ENCODE assay signal across 8 cellular contexts in the genomic region with DNA sequence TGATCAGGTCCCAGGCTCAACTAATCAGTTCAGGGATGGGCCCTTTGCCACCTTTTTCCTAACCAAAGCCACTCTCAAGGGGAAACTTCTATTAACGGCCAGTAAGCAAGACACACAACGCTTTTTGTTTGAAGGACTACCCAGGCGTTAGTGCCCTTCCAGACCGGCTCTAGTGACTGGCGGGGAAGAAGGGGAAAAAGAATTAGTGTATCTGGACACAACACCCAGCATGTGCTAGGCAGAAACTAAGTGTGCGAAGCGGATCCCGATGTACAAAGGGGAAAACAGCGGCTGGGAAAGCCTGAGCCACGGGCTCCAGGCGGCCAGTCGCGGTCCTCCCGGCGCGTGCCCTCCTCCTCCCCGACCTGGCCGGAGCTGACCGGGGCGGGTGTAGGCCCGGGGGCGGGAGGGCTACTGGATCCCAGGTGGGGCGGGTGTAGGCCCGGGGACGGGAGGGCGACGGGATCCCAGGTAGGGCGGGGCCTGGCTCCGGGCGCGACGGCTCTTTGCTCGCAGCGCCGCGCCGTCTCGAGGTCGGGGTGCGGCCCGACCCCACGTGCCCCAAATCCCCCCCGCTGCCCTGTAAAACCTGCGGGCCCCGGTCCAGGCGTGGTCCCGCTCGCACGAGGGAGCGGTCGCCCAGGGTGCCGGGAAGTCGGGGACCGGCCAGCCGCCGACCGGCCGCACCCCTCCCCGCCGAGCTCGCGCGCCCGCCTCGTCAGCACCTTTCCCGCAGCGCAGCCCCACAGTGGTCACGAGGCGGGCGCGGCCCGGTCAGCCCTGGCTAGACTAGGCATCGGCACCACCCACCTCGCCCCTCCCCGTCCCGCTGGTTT. TPM values are rescaled to one million over a fixed set of nuclear protein-coding genes. Genes with fewer than 3 reads are reported as not detected.
A peak's percentile ranks its signal among the peaks of the same experiment; 100 is the strongest.
DNase-seq lines count a peak whose midpoint lies in the region; ATAC-seq and TF ChIP-seq lines count a peak whose summit lies in the region.

No MANE protein-coding gene starts in this region.

- in situ Hi-C loops in SK-MEL-5 (cut with HindIII; ENCODE audit: low pct_unique_long_range_greater_than_20kb, low sequenced_read_pairs): no loop called here

- no peak for TF ChIP-seq CTCF in testis (IDR thresholded peaks at IDR 0.05)

- H3K27ac ChIP-seq in testis: peak overlapping the region; percentile 100

- no peaks in the 10 kb centered on the region for H3K36me3 ChIP-seq in testis (ENCODE audit: low read depth, missing control alignments)

- intact Hi-C loops in testis (cut with DNase I; ENCODE audit: low total_unique reads): loop anchor here (2.0 to 5.0 kb wide), 2 partner anchors 55 to 230 kb away; partner anchors contain the start of gene PCBP1

- peaks cover 17% of the 10 kb centered on the region for H3K4me1 ChIP-seq in testis

- WGBS in testis, 2 donors: 1 to 2% methylated on average over 21 to 58 of the region's 76 CpGs

- DNase-seq in COLO668 (lab: John Stamatoyannopoulos, UW; ENCODE audit: unreplicated experiment) (peak; percentile 90), SK-MEL-5 (ENCODE audit: low read depth, low spot score) (peak; percentile 47), cerebellum (ENCODE audit: low spot score) (peak; percentile 73), left kidney (ENCODE audit: low read depth, low spot score) (peak; percentile 77), testis (no peak), T-helper 9 cell (no peak)

- H3K27me3 ChIP-seq in testis: no peaks in the 10 kb centered on the region

- H3K4me3 ChIP-seq in testis: peak overlapping the region; percentile 60 to 89

- H3K9me3 ChIP-seq in testis: no peaks in the 10 kb centered on the region

- TF ChIP-seq POLR2A in testis (IDR thresholded peaks at IDR 0.05): peak; percentile 89

- ATAC-seq in GM19328 (IDR thresholded peaks at IDR 0.05; ENCODE audit: unreplicated experiment) (peak; percentile 30), HG03354 (IDR thresholded peaks at IDR 0.05; ENCODE audit: poor library complexity, severe bottlenecking, unreplicated experiment) (peak; percentile 27)

RNA-seq across cellular contexts. Expression of gene C2orf42, which starts 48.8 kb away (rescaled TPM):
- 24.3 and 27.3 TPM in 2 replicates for total RNA-seq in SK-MEL-5 (2014; rRNA removed; shearing (Covaris generic))
- 21.6 and 22.1 TPM in 2 replicates for polyA plus RNA-seq in SK-MEL-5 (2015; cell fraction: cytosol; rRNA removed)
- 30.4 and 39.8 TPM in 2 replicates for polyA plus RNA-seq in SK-MEL-5 (2015; cell fraction: nucleus; rRNA removed)
- total RNA-seq in cerebellum: 20.4 TPM
- 10 to 100 TPM; 61.6 to 94.4 TPM for total RNA-seq in testis
- polyA plus RNA-seq in testis (ENCODE audit: insufficient read depth, low read depth, low replicate concordance): 175 TPM

RNA-seq across cellular contexts. Expression of gene PCBP1, which starts 54.7 kb away (rescaled TPM):
- total RNA-seq in SK-MEL-5 (2014; rRNA removed; shearing (Covaris generic)): 37.9 and 43.9 TPM in 2 replicates
- 414 and 471 TPM in 2 replicates for polyA plus RNA-seq in SK-MEL-5 (2015; cell fraction: cytosol; rRNA removed)
- polyA plus RNA-seq in SK-MEL-5 (2015; cell fraction: nucleus; rRNA removed): 119 and 124 TPM in 2 replicates
- total RNA-seq in cerebellum (29.2 TPM), testis (100 to 1,000 TPM; 144 to 200 TPM)
- 270 TPM for polyA plus RNA-seq in testis (ENCODE audit: insufficient read depth, low read depth, low replicate concordance)

Comparison
In these comparisons a context has a peak if more than half of its experiments do, and no peak if none do; other contexts are left out.
1. DNase-seq: peak in COLO668 (single experiment), SK-MEL-5 (single experiment), cerebellum (single experiment) and left kidney (single experiment); none in testis (single experiment) and T-helper 9 cell (single experiment).